Comparison of ENCODE assay signal across 10 cellular contexts in genomic region chr5:42952575-42952974, GRCh38.
DNase-seq lines count a peak whose midpoint lies in the region; ATAC-seq and TF ChIP-seq lines count a peak whose summit lies in the region.
"Had no signal": no experiment of that assay in that cellular context is flagged by ENCODE, and none has a peak within 500 bp of the region (broad histone marks: within the 10 kb centered on the region; RNA-seq: fewer than 3 reads in every experiment).

No MANE protein-coding gene starts in this region.

- no peak for TF ChIP-seq CTCF in Calu3 (IDR thresholded peaks at IDR 0.05; ENCODE audit: unreplicated experiment)

- H3K27ac Mint-ChIP-seq in Calu3 (ENCODE audit: unreplicated experiment): peak overlapping the region; percentile 52
- H3K27ac Mint-ChIP-seq in activated naive CD8-positive, alpha-beta T cell treated with anti-CD3 and anti-CD28 coated beads for 36 hours: peak overlapping the region; percentile 99

- no peaks in the 10 kb centered on the region for H3K36me3 ChIP-seq in ACC112 (ENCODE audit: insufficient read depth, low read length)
- H3K36me3 ChIP-seq: MG63 had no signal

- H3K27ac ChIP-seq in ACC112 (ENCODE audit: low read depth, low read length): no peak overlapping the region

- ATAC-seq in HG03196 (IDR thresholded peaks at IDR 0.05; ENCODE audit: unreplicated experiment): no peak
- ATAC-seq in HG02623 (IDR thresholded peaks at IDR 0.05; ENCODE audit: unreplicated experiment): no peak

- H3K4me1 Mint-ChIP-seq in Calu3 (ENCODE audit: low read depth, unreplicated experiment): no peaks in the 10 kb centered on the region
- H3K4me1 Mint-ChIP-seq in activated naive CD8-positive, alpha-beta T cell treated with anti-CD3 and anti-CD28 coated beads for 36 hours: peaks cover 27% of the 10 kb centered on the region

- peaks cover 22% of the 10 kb centered on the region for H3K36me3 Mint-ChIP-seq in Calu3 (ENCODE audit: insufficient read depth, unreplicated experiment)
- H3K36me3 Mint-ChIP-seq in activated naive CD8-positive, alpha-beta T cell treated with anti-CD3 and anti-CD28 coated beads for 36 hours: peaks cover 14% of the 10 kb centered on the region

- no peak overlapping the region for H3K4me3 Mint-ChIP-seq in Calu3 (ENCODE audit: low read depth, unreplicated experiment)
- H3K4me3 Mint-ChIP-seq in activated naive CD8-positive, alpha-beta T cell treated with anti-CD3 and anti-CD28 coated beads for 36 hours: peak overlapping the region; percentile 93

- DNase-seq in Calu3: no peak
- no peak for DNase-seq in activated naive CD8-positive, alpha-beta T cell treated with anti-CD3 and anti-CD28 coated beads for 36 hours
- no peak for DNase-seq in hepatic stellate cell (ENCODE audit: low spot score)
- DNase-seq in MV-4-11 (lab: John Stamatoyannopoulos, UW): no peak
- DNase-seq: MG63 had no signal

- H3K4me3 ChIP-seq in ACC112 (ENCODE audit: low read depth, low read length) (peak overlapping the region; percentile 61), mononuclear cell (ENCODE audit: low read length) (peak overlapping the region; percentile 63)
- H3K4me3 ChIP-seq: MG63, smooth muscle cell had no signal

- peaks cover 7% of the 10 kb centered on the region for H3K9me3 Mint-ChIP-seq in Calu3 (ENCODE audit: low read depth, unreplicated experiment)
- H3K9me3 Mint-ChIP-seq in activated naive CD8-positive, alpha-beta T cell treated with anti-CD3 and anti-CD28 coated beads for 36 hours: peaks cover 6% of the 10 kb centered on the region

- peaks cover 10% of the 10 kb centered on the region for H3K4me1 ChIP-seq in ACC112 (ENCODE audit: control insufficient read depth, insufficient read depth, low read length, unreplicated experiment)
- peaks cover 47% of the 10 kb centered on the region for H3K4me1 ChIP-seq in mononuclear cell (ENCODE audit: insufficient read depth, low read length)

- CTCF ChIA-PET in Calu3 (lab: Charles Lee): no interaction called here

- H3K79me2 ChIP-seq in ACC112 (ENCODE audit: control insufficient read depth, insufficient read depth, low read length, unreplicated experiment): no peaks in the 10 kb centered on the region

- H3K9me3 ChIP-seq in mononuclear cell (ENCODE audit: low read depth, low read length): no peaks in the 10 kb centered on the region

- H3K27me3 Mint-ChIP-seq in Calu3 (ENCODE audit: unreplicated experiment): no peaks in the 10 kb centered on the region
- H3K27me3 Mint-ChIP-seq in activated naive CD8-positive, alpha-beta T cell treated with anti-CD3 and anti-CD28 coated beads for 36 hours: no peaks in the 10 kb centered on the region

- H3K27me3 ChIP-seq in ACC112 (ENCODE audit: insufficient read depth, low read length) (no peaks in the 10 kb centered on the region), mononuclear cell (ENCODE audit: insufficient read depth, low read length) (no peaks in the 10 kb centered on the region)
- H3K27me3 ChIP-seq: MG63 had no signal

- no TSS peak for BruUV-seq in Calu3 (replicated peaks; lab: Mats Ljungman, UMichigan)

- H2AFZ ChIP-seq in ACC112 (ENCODE audit: low read length, unreplicated experiment): no peak overlapping the region

- intact Hi-C loops in Calu3 (cut with micrococcal nuclease; ENCODE audit: unreplicated experiment): no loop called here
